In the genomic region with DNA sequence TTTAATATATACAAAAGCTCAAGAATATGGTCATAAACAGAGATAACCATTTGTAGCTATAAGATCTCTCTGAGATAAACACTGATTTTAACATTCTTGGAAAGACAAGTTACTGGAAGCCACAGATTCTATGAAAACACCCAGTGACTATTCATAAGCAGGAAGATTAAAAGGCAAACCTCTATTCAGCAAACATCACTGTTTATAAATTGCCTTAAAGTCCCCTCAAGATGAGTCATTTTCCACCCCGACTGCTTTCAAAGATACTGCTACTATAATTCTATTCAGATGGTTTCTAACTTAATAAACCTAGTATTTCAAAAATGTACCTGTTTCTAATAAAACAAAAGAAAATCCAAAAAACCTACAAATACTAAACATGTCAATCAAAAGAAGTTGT, we compare ENCODE assay signal across 17 cellular contexts. TPM values are rescaled to one million over a fixed set of nuclear protein-coding genes. Genes with fewer than 3 reads are reported as not detected.
DNase-seq lines count a peak whose midpoint lies in the region; ATAC-seq and TF ChIP-seq lines count a peak whose summit lies in the region.
"Had no signal": no experiment of that assay in that cellular context is flagged by ENCODE, and none has a peak within 500 bp of the region (broad histone marks: within the 10 kb centered on the region; RNA-seq: fewer than 3 reads in every experiment).

No MANE protein-coding gene starts in this region.

- H3K27me3 ChIP-seq in neural progenitor cell, result no peaks in the 10 kb centered on the region
- H3K27me3 ChIP-seq: Peyer's patch had no signal

- no peak for TF ChIP-seq CTCF in neural progenitor cell (IDR thresholded peaks at IDR 0.05)

- DNase-seq in activated naive CD8-positive, alpha-beta T cell treated with anti-CD3 and anti-CD28 coated beads, Interleukin-2, amount 10 ng/mL, durations not matched to agents 7 days and 5 days, result no peak
- DNase-seq in activated naive CD8-positive, alpha-beta T cell treated with anti-CD3 and anti-CD28 coated beads for 36 hours, result no peak
- peak; percentile 73 for DNase-seq in fibroblast of peridontal ligament (ENCODE audit: extremely low read depth)
- peak; percentile 25 for DNase-seq in stromal cell of bone marrow (ENCODE audit: low read depth)
- DNase-seq in HT-29 (ENCODE audit: low spot score), result no peak
- no peak for DNase-seq in neural progenitor cell (ENCODE audit: low spot score)
- DNase-seq: activated CD4-positive, alpha-beta T cell treated with anti-CD3 and anti-CD28 coated beads, Interleukin-2, amount 50 U/mL, for 48 hours; activated naive CD4-positive, alpha-beta T cell; kidney; NCI-H1105; Peyer's patch; stimulated activated CD4-positive, alpha-beta T cell treated with anti-CD3 and anti-CD28 coated beads, Interleukin-2, amount 100 ng/mL, for 24 hours had no signal

- peak; percentile 36 for ATAC-seq in activated naive CD8-positive, alpha-beta T cell treated with anti-CD3 and anti-CD28 coated beads, Interleukin-2, amount 10 ng/mL, durations not matched to agents 7 days and 5 days (ENCODE audit: low read depth)
- ATAC-seq in SK-N-SH treated with all-trans-retinoic acid at 6 μM for 48 hours (peak; percentile 92), HG02870 (IDR thresholded peaks at IDR 0.05; ENCODE audit: unreplicated experiment) (no peak)
- ATAC-seq: HCT116 had no signal

- POLR2A ChIA-PET in activated naive CD8-positive, alpha-beta T cell treated with anti-CD3 and anti-CD28 coated beads, Interleukin-2, amount 10 ng/mL, durations not matched to agents 7 days and 5 days (lab: Charles Lee), result no interaction called here

- H3K27me3 Mint-ChIP-seq in activated naive CD8-positive, alpha-beta T cell treated with anti-CD3 and anti-CD28 coated beads, Interleukin-2, amount 10 ng/mL, durations not matched to agents 7 days and 5 days, result no peaks in the 10 kb centered on the region
- H3K27me3 Mint-ChIP-seq in activated naive CD8-positive, alpha-beta T cell treated with anti-CD3 and anti-CD28 coated beads for 36 hours, result no peaks in the 10 kb centered on the region
- H3K27me3 Mint-ChIP-seq in neural progenitor cell (ENCODE audit: insufficient read depth, low read depth), result no peaks in the 10 kb centered on the region
- H3K27me3 Mint-ChIP-seq: B cell had no signal

- no peak overlapping the region for H3K4me3 Mint-ChIP-seq in activated naive CD8-positive, alpha-beta T cell treated with anti-CD3 and anti-CD28 coated beads, Interleukin-2, amount 10 ng/mL, durations not matched to agents 7 days and 5 days
- H3K4me3 Mint-ChIP-seq in activated naive CD8-positive, alpha-beta T cell treated with anti-CD3 and anti-CD28 coated beads for 36 hours, result no peak overlapping the region
- H3K4me3 Mint-ChIP-seq in neural progenitor cell, result no peak overlapping the region
- H3K4me3 Mint-ChIP-seq: B cell had no signal

- peaks cover 31% of the 10 kb centered on the region for H4K20me1 ChIP-seq in neural progenitor cell (ENCODE audit: low read depth)

- no peak overlapping the region for H3K4me2 ChIP-seq in neural progenitor cell

- no peak overlapping the region for H3K27ac ChIP-seq in neural progenitor cell
- H3K27ac ChIP-seq: coronary artery, Peyer's patch had no signal

- peaks cover 17% of the 10 kb centered on the region for H3K36me3 ChIP-seq in neural progenitor cell

- H3K27ac Mint-ChIP-seq in activated naive CD8-positive, alpha-beta T cell treated with anti-CD3 and anti-CD28 coated beads, Interleukin-2, amount 10 ng/mL, durations not matched to agents 7 days and 5 days, result no peak overlapping the region
- no peak overlapping the region for H3K27ac Mint-ChIP-seq in activated naive CD8-positive, alpha-beta T cell treated with anti-CD3 and anti-CD28 coated beads for 36 hours
- no peak overlapping the region for H3K27ac Mint-ChIP-seq in neural progenitor cell
- H3K27ac Mint-ChIP-seq: B cell had no signal

- peaks cover 19% of the 10 kb centered on the region for H3K4me1 Mint-ChIP-seq in activated naive CD8-positive, alpha-beta T cell treated with anti-CD3 and anti-CD28 coated beads, Interleukin-2, amount 10 ng/mL, durations not matched to agents 7 days and 5 days
- H3K4me1 Mint-ChIP-seq in activated naive CD8-positive, alpha-beta T cell treated with anti-CD3 and anti-CD28 coated beads for 36 hours, result peaks cover 31% of the 10 kb centered on the region
- H3K4me1 Mint-ChIP-seq in neural progenitor cell, result peaks cover 3% of the 10 kb centered on the region

- no peak overlapping the region for H3K4me3 ChIP-seq in neural progenitor cell
- H3K4me3 ChIP-seq: coronary artery, Peyer's patch had no signal

- H3K79me2 ChIP-seq in neural progenitor cell (ENCODE audit: low read depth), result peaks cover 71% of the 10 kb centered on the region

- no peaks in the 10 kb centered on the region for H3K4me1 ChIP-seq in neural progenitor cell

- H3K9ac ChIP-seq in neural progenitor cell, result no peak overlapping the region

- no peak overlapping the region for H2AFZ ChIP-seq in neural progenitor cell (replicated peaks)

- no peaks in the 10 kb centered on the region for H3F3A ChIP-seq in neural progenitor cell (ENCODE audit: low read depth)

- H3K36me3 Mint-ChIP-seq in activated naive CD8-positive, alpha-beta T cell treated with anti-CD3 and anti-CD28 coated beads, Interleukin-2, amount 10 ng/mL, durations not matched to agents 7 days and 5 days, result peaks cover 22% of the 10 kb centered on the region
- peaks cover 20% of the 10 kb centered on the region for H3K36me3 Mint-ChIP-seq in activated naive CD8-positive, alpha-beta T cell treated with anti-CD3 and anti-CD28 coated beads for 36 hours
- H3K36me3 Mint-ChIP-seq in neural progenitor cell, result peaks cover 35% of the 10 kb centered on the region

- H3K9me3 Mint-ChIP-seq in activated naive CD8-positive, alpha-beta T cell treated with anti-CD3 and anti-CD28 coated beads, Interleukin-2, amount 10 ng/mL, durations not matched to agents 7 days and 5 days, result no peaks in the 10 kb centered on the region
- H3K9me3 Mint-ChIP-seq in activated naive CD8-positive, alpha-beta T cell treated with anti-CD3 and anti-CD28 coated beads for 36 hours, result no peaks in the 10 kb centered on the region
- no peaks in the 10 kb centered on the region for H3K9me3 Mint-ChIP-seq in neural progenitor cell

- no peaks in the 10 kb centered on the region for H3K9me3 ChIP-seq in neural progenitor cell (ENCODE audit: low read depth)
- H3K9me3 ChIP-seq: Peyer's patch had no signal

TF ChIP-seq in SK-N-SH treated with all-trans-retinoic acid at 6 μM for 48 hours, 23 proteins besides CTCF, POLR2A, EP300 and RAD21:
- peak; percentile 55; the same call in 1 of the 2 replicates for TF ChIP-seq ZC3H10 (CRISPR knock-in tag; IDR thresholded peaks at IDR 0.05)
- TF ChIP-seq, protein P1, sequence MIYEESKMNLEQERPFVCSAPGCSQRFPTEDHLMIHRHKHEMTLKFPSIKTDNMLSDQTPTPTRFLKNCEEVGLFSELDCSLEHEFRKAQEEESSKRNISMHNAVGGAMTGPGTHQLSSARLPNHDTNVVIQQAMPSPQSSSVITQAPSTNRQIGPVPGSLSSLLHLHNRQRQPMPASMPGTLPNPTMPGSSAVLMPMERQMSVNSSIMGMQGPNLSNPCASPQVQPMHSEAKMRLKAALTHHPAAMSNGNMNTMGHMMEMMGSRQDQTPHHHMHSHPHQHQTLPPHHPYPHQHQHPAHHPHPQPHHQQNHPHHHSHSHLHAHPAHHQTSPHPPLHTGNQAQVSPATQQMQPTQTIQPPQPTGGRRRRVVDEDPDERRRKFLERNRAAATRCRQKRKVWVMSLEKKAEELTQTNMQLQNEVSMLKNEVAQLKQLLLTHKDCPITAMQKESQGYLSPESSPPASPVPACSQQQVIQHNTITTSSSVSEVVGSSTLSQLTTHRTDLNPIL (CRISPR knock-in tag; IDR thresholded peaks at IDR 0.05; ENCODE audit: low read depth), result no peak; the same call in 1 of the 2 replicates
- TF ChIP-seq, protein P2, sequence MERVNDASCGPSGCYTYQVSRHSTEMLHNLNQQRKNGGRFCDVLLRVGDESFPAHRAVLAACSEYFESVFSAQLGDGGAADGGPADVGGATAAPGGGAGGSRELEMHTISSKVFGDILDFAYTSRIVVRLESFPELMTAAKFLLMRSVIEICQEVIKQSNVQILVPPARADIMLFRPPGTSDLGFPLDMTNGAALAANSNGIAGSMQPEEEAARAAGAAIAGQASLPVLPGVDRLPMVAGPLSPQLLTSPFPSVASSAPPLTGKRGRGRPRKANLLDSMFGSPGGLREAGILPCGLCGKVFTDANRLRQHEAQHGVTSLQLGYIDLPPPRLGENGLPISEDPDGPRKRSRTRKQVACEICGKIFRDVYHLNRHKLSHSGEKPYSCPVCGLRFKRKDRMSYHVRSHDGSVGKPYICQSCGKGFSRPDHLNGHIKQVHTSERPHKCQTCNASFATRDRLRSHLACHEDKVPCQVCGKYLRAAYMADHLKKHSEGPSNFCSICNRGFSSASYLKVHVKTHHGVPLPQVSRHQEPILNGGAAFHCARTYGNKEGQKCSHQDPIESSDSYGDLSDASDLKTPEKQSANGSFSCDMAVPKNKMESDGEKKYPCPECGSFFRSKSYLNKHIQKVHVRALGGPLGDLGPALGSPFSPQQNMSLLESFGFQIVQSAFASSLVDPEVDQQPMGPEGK (CRISPR knock-in tag; IDR thresholded peaks at IDR 0.05; ENCODE audit: borderline replicate concordance), result 0 out of 2 replicates have a peak, but pooled peaks have one; percentile 22
- TF ChIP-seq ISL1 (CRISPR knock-in tag; IDR thresholded peaks at IDR 0.05), result peak; percentile 63

RNA-seq across cellular contexts. Expression of a gene that starts 21.0 kb away (rescaled TPM):
- total RNA-seq in activated naive CD8-positive, alpha-beta T cell treated with anti-CD3 and anti-CD28 coated beads, Interleukin-2, amount 10 ng/mL, durations not matched to agents 7 days and 5 days, result 10 to 100 TPM; 72.9 to 75.2 TPM
- 10 to 100 TPM; 85.3 to 86.7 TPM for total RNA-seq in activated naive CD8-positive, alpha-beta T cell treated with anti-CD3 and anti-CD28 coated beads for 36 hours
- 42.3 and 52.0 TPM in 2 replicates for total RNA-seq in HT-29 (2014; rRNA removed; shearing (Covaris generic))
- total RNA-seq in neural progenitor cell (ENCODE audit: low replicate concordance), result 73.1 and 122 TPM in 2 replicates

RNA-seq across cellular contexts. Expression of a gene that starts 52.0 kb away (rescaled TPM):
- not detected for total RNA-seq in activated naive CD8-positive, alpha-beta T cell treated with anti-CD3 and anti-CD28 coated beads, Interleukin-2, amount 10 ng/mL, durations not matched to agents 7 days and 5 days
- total RNA-seq in activated naive CD8-positive, alpha-beta T cell treated with anti-CD3 and anti-CD28 coated beads for 36 hours, result under 1 TPM; 0.12 to 0.19 TPM
- total RNA-seq in HT-29 (2014; rRNA removed; shearing (Covaris generic)), result not detected in 2 replicates
- 0.22 and 1.3 TPM in 2 replicates for total RNA-seq in neural progenitor cell (ENCODE audit: low replicate concordance)

Comparison
In these comparisons a context has a peak if more than half of its experiments do, and no peak if none do; other contexts are left out.
1. DNase-seq: peak in fibroblast of peridontal ligament (single experiment) and stromal cell of bone marrow (single experiment); none in activated naive CD8-positive, alpha-beta T cell treated with anti-CD3 and anti-CD28 coated beads, Interleukin-2, amount 10 ng/mL, durations not matched to agents 7 days and 5 days (single experiment), activated naive CD8-positive, alpha-beta T cell treated with anti-CD3 and anti-CD28 coated beads for 36 hours (single experiment), HT-29 (single experiment) and neural progenitor cell (single experiment).